Comparison of ENCODE assay signal across 18 cellular contexts in genomic region chr1:200082329-200082728, GRCh38. TPM values are rescaled to one million over a fixed set of nuclear protein-coding genes. Genes with fewer than 3 reads are reported as not detected.
"Had no signal": no experiment of that assay in that cellular context is flagged by ENCODE, and none has a peak within 500 bp of the region (broad histone marks: within the 10 kb centered on the region; RNA-seq: fewer than 3 reads in every experiment).

No MANE protein-coding gene starts in this region.

- H3K4me1 ChIP-seq: ascending aorta, lower lobe of right lung, right lobe of liver, spleen, suprapubic skin had no signal

- ATAC-seq: activated naive CD8-positive, alpha-beta T cell treated with anti-CD3 and anti-CD28 coated beads, Interleukin-2, amount 50 U/mL, for 24 hours; activated T-helper 17 cell treated with anti-CD3 and anti-CD28 coated beads, Interleukin-2, amount 50 U/mL, for 72 hours; foreskin keratinocyte; lower lobe of right lung; right lobe of liver had no signal

- H3K36me3 Mint-ChIP-seq: immature natural killer cell had no signal

- H3K4me3 Mint-ChIP-seq: activated naive CD8-positive, alpha-beta T cell treated with anti-CD3 and anti-CD28 coated beads, Interleukin-2, amount 50 U/mL, for 24 hours; activated T-helper 17 cell treated with anti-CD3 and anti-CD28 coated beads, Interleukin-2, amount 50 U/mL, for 72 hours; immature natural killer cell; stimulated activated naive CD8-positive, alpha-beta T cell treated with anti-CD3 and anti-CD28 coated beads, Interleukin-15, Interleukin-2, amounts not matched to agents 100 ng/mL and 50 ng/mL, for 24 hours had no signal

- H3K4me3 ChIP-seq: ascending aorta, lower lobe of right lung, right lobe of liver, spleen, suprapubic skin had no signal

- H3K4me1 Mint-ChIP-seq: activated naive CD8-positive, alpha-beta T cell treated with anti-CD3 and anti-CD28 coated beads, Interleukin-2, amount 50 U/mL, for 24 hours; activated T-helper 17 cell treated with anti-CD3 and anti-CD28 coated beads, Interleukin-2, amount 50 U/mL, for 72 hours; immature natural killer cell had no signal

- H3K36me3 ChIP-seq: ascending aorta, lower lobe of right lung, right lobe of liver, spleen, suprapubic skin had no signal

- H3K27ac ChIP-seq: ascending aorta, foreskin keratinocyte, lower lobe of right lung, right lobe of liver, spleen, suprapubic skin had no signal

- H3K9me3 Mint-ChIP-seq: activated naive CD8-positive, alpha-beta T cell treated with anti-CD3 and anti-CD28 coated beads, Interleukin-2, amount 50 U/mL, for 24 hours; activated T-helper 17 cell treated with anti-CD3 and anti-CD28 coated beads, Interleukin-2, amount 50 U/mL, for 72 hours; immature natural killer cell; stimulated activated naive CD8-positive, alpha-beta T cell treated with anti-CD3 and anti-CD28 coated beads, Interleukin-15, Interleukin-2, amounts not matched to agents 100 ng/mL and 50 ng/mL, for 24 hours had no signal

- H3K27me3 ChIP-seq: ascending aorta, right lobe of liver had no signal

- H3K9me3 ChIP-seq: ascending aorta, lower lobe of right lung, right lobe of liver, spleen, suprapubic skin had no signal

- DNase-seq: activated CD4-positive, alpha-beta T cell treated with anti-CD3 and anti-CD28 coated beads, Interleukin-2, amount 50 U/mL, for 4 hours; activated naive CD4-positive, alpha-beta T cell treated with Interleukin-2 at 50 U/mL for 16 hours; activated naive CD8-positive, alpha-beta T cell treated with anti-CD3 and anti-CD28 coated beads, Interleukin-2, amount 50 U/mL, for 24 hours; activated T-cell treated with anti-CD3 and anti-CD28 coated beads for 4 hours; immature natural killer cell; lower lobe of right lung; right lobe of liver; spleen; trophoblast cell had no signal

- H3K27ac Mint-ChIP-seq: activated naive CD8-positive, alpha-beta T cell treated with anti-CD3 and anti-CD28 coated beads, Interleukin-2, amount 50 U/mL, for 24 hours; activated T-helper 17 cell treated with anti-CD3 and anti-CD28 coated beads, Interleukin-2, amount 50 U/mL, for 72 hours; immature natural killer cell; stimulated activated naive CD8-positive, alpha-beta T cell treated with anti-CD3 and anti-CD28 coated beads, Interleukin-15, Interleukin-2, amounts not matched to agents 100 ng/mL and 50 ng/mL, for 24 hours had no signal

RNA-seq across cellular contexts. Expression of gene NR5A2, which starts 54.8 kb away (rescaled TPM):
- total RNA-seq: bronchial epithelial cell; osteocyte; T-helper 2 cell treated with Interferon-gamma antibody and Interleukin-4, amounts not matched to agents 100 ng/mL and 5 ng/mL, for 36 hours had no signal
- polyA plus RNA-seq: foreskin keratinocyte, immature natural killer cell, neural cell had no signal
